1 cellular context compared by ENCODE assay signal in the genomic region with DNA sequence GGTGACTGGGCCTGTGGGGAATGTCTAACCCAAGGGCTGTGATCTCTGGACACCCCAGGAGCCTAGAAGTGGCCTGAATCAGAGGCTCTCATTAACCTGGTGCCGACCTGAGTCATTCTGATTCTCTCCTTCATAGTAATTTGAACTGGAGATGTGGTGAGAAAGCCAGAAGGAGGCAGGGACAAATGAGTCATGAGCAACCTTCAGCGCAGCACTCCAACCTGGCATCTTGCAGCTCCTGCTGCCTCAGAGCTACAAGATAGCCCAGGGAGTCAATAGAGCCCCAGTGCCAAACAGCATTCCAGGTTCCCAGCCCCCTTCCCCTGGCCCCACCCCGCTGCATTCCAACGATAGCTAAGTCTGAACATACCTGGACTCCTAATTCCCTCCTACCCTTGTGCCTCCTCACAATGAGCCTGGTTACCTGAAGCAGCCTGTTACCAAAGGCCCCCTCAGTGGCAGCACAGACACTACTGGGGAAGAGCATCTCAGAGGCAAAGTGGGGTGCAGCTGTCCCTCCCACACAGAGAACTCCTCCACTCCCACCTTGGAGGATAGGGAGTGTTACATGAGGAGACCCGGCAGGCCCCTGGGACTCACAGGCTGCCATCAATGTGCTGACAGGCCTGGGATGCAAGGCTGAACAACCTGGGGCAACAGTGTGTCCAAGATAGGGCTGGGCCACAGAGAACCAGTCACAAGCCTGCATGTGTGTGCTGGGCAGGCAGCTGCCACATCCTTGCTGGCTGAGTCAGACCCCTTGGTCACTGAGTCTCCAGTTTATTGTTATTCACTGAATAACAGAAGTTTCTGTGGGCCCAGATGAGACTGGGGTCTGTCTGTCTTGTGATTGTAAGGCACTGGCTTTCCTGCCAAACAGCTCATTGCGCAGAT.
TF ChIP-seq lines count a peak whose summit lies in the region.

No MANE protein-coding gene starts in this region.

TF ChIP-seq in SK-N-SH treated with all-trans-retinoic acid at 6 μM for 48 hours, 23 proteins besides CTCF, POLR2A, EP300 and RAD21 (continued from another document):
- TF ChIP-seq, protein P1, sequence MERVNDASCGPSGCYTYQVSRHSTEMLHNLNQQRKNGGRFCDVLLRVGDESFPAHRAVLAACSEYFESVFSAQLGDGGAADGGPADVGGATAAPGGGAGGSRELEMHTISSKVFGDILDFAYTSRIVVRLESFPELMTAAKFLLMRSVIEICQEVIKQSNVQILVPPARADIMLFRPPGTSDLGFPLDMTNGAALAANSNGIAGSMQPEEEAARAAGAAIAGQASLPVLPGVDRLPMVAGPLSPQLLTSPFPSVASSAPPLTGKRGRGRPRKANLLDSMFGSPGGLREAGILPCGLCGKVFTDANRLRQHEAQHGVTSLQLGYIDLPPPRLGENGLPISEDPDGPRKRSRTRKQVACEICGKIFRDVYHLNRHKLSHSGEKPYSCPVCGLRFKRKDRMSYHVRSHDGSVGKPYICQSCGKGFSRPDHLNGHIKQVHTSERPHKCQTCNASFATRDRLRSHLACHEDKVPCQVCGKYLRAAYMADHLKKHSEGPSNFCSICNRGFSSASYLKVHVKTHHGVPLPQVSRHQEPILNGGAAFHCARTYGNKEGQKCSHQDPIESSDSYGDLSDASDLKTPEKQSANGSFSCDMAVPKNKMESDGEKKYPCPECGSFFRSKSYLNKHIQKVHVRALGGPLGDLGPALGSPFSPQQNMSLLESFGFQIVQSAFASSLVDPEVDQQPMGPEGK (CRISPR knock-in tag; IDR thresholded peaks at IDR 0.05; ENCODE audit: borderline replicate concordance): no peak
- TF ChIP-seq PPARA (CRISPR knock-in tag; IDR thresholded peaks at IDR 0.05; ENCODE audit: borderline replicate concordance) (no peak), TSHZ2 (CRISPR knock-in tag; IDR thresholded peaks at IDR 0.05) (no peak), ESRRG (CRISPR knock-in tag; IDR thresholded peaks at IDR 0.05) (no peak), CSDC2 (CRISPR knock-in tag; IDR thresholded peaks at IDR 0.05) (no peak), ZNF565 (CRISPR knock-in tag; conservative IDR thresholded peaks at IDR 0.05; ENCODE audit: low read depth) (no peak), ARNTL (CRISPR knock-in tag; IDR thresholded peaks at IDR 0.05; ENCODE audit: borderline replicate concordance, low read depth) (no peak), ZFP3 (CRISPR knock-in tag; IDR thresholded peaks at IDR 0.05) (no peak)
